Comparison of ENCODE assay signal across 21 cellular contexts in the genomic region with DNA sequence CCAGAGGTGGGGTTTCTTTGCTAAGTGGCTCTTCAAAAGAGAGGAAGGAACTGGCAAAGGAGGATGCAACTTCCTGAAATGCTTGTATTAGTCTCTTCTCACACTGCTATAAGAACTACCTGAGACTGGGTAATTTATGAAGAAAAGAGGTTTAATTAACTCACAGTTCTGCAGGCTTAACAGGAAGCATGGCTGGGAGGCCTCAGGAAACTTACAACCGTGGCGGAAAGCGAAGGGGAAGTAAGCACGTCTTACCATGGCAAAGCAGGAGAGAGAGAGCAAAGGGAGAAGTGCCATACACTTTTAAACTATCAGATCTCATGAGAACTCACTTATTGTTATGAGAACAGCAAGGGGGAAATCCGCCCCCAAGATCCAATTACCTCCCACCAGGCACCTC.
DNase-seq lines count a peak whose midpoint lies in the region; ATAC-seq lines count a peak whose summit lies in the region.
"Had no signal": no experiment of that assay in that cellular context is flagged by ENCODE, and none has a peak within 500 bp of the region (broad histone marks: within the 10 kb centered on the region; RNA-seq: fewer than 3 reads in every experiment).

No MANE protein-coding gene starts in this region.

- no peak overlapping the region for H3K4me2 ChIP-seq in mesendoderm (ENCODE audit: low read length)

- no peak overlapping the region for H2BK5ac ChIP-seq in mesendoderm (ENCODE audit: low read length)

- H3K79me1 ChIP-seq in mesendoderm (ENCODE audit: low read length) = no peaks in the 10 kb centered on the region

- no peak overlapping the region for H4K8ac ChIP-seq in mesendoderm (ENCODE audit: low read depth, low read length)

- no peak overlapping the region for H3K27ac Mint-ChIP-seq in stimulated activated effector memory CD8-positive, alpha-beta T cell treated with anti-CD3 and anti-CD28 coated beads, Interleukin-12 subunit alpha, Interleukin-12 subunit beta, amount 100 ng/mL, for 72 hours
- H3K27ac Mint-ChIP-seq: CD8-positive, alpha-beta T cell; HFFc6 had no signal

- WGBS in mesendoderm (ENCODE audit: extremely low coverage, insufficient coverage, low lambda C conversion rate) = no CpG with 5 or more reads among the region's 5 CpGs

- H3K9ac ChIP-seq in mesendoderm (ENCODE audit: low read length) = no peak overlapping the region

- H3K36me3 ChIP-seq in mesendoderm (ENCODE audit: control insufficient read depth, insufficient read depth, low read length) = no peaks in the 10 kb centered on the region
- H3K36me3 ChIP-seq: SJSA1 had no signal

- no peaks in the 10 kb centered on the region for H3K4me1 Mint-ChIP-seq in stimulated activated effector memory CD8-positive, alpha-beta T cell treated with anti-CD3 and anti-CD28 coated beads, Interleukin-12 subunit alpha, Interleukin-12 subunit beta, amount 100 ng/mL, for 72 hours

- H3K4ac ChIP-seq in mesendoderm (ENCODE audit: low read depth, low read length) = no peak overlapping the region

- H2BK120ac ChIP-seq in mesendoderm (ENCODE audit: low read depth, low read length) = no peak overlapping the region

- no peak for ATAC-seq in stimulated activated effector memory CD8-positive, alpha-beta T cell treated with anti-CD3 and anti-CD28 coated beads, Interleukin-12 subunit alpha, Interleukin-12 subunit beta, amount 100 ng/mL, for 72 hours
- ATAC-seq: CD8-positive, alpha-beta T cell; Panc1 had no signal

- H2AK5ac ChIP-seq in mesendoderm (ENCODE audit: low read length) = no peak overlapping the region

- DNase-seq in NOMO-1 treated with DMSO at 0.1 percent for 48 hours (lab: John Stamatoyannopoulos, UW; ENCODE audit: unreplicated experiment) (peak; percentile 38), NOMO-1 treated with dmso at 0.1 percent for 144 hours (lab: John Stamatoyannopoulos, UW; ENCODE audit: unreplicated experiment) (no peak), SKM-1 treated with dmso at 0.1 percent for 144 hours (lab: John Stamatoyannopoulos, UW; ENCODE audit: unreplicated experiment) (peak; percentile 63), mesendoderm (peak; percentile 8), HT-29 (ENCODE audit: low spot score) (no peak)
- peak; percentile 4 for DNase-seq in Jurkat, Clone E6-1 (ENCODE audit: low read depth, low spot score)
- no peak for DNase-seq in stimulated activated CD4-positive, alpha-beta T cell treated with anti-CD3 and anti-CD28 coated beads, Interleukin-15, amount 100 ng/mL, for 24 hours
- no peak for DNase-seq in stimulated activated effector memory CD8-positive, alpha-beta T cell treated with anti-CD3 and anti-CD28 coated beads, Interleukin-12 subunit alpha, Interleukin-12 subunit beta, amount 100 ng/mL, for 72 hours (ENCODE audit: low spot score in 2 of 2)
- DNase-seq: 8988T; Calu3; CD8-positive, alpha-beta T cell; H7; HFFc6; Karpas-422; NCI-H1417; NCI-H187; NCI-H2107; NCI-H510A; NCI-H82 had no signal

- no peak overlapping the region for H3K27ac ChIP-seq in mesendoderm (ENCODE audit: low read depth, low read length)
- H3K27ac ChIP-seq: SJSA1 had no signal

- H3K18ac ChIP-seq in mesendoderm (ENCODE audit: low read length) = no peak overlapping the region

- H3K79me2 ChIP-seq in mesendoderm (ENCODE audit: control insufficient read depth, insufficient read depth, low read length) = no peaks in the 10 kb centered on the region

- H3K23ac ChIP-seq in mesendoderm (ENCODE audit: low read length) = no peak overlapping the region

- H3K4me3 Mint-ChIP-seq in stimulated activated effector memory CD8-positive, alpha-beta T cell treated with anti-CD3 and anti-CD28 coated beads, Interleukin-12 subunit alpha, Interleukin-12 subunit beta, amount 100 ng/mL, for 72 hours = no peak overlapping the region
- H3K4me3 Mint-ChIP-seq: CD8-positive, alpha-beta T cell; HFFc6 had no signal

- no peak overlapping the region for H3K56ac ChIP-seq in mesendoderm (ENCODE audit: low read length)

- no peaks in the 10 kb centered on the region for H3K4me1 ChIP-seq in mesendoderm (ENCODE audit: control insufficient read depth, low read depth, low read length)
- H3K4me1 ChIP-seq: SJSA1 had no signal

- peaks cover 3% of the 10 kb centered on the region for H3K9me3 Mint-ChIP-seq in stimulated activated effector memory CD8-positive, alpha-beta T cell treated with anti-CD3 and anti-CD28 coated beads, Interleukin-12 subunit alpha, Interleukin-12 subunit beta, amount 100 ng/mL, for 72 hours
- H3K9me3 Mint-ChIP-seq: HFFc6 had no signal

- H4K5ac ChIP-seq in mesendoderm (ENCODE audit: low read length) = no peak overlapping the region

- no peaks in the 10 kb centered on the region for H3K27me3 ChIP-seq in mesendoderm (ENCODE audit: insufficient read depth, low read length, poor library complexity)
- H3K27me3 ChIP-seq: SJSA1 had no signal

- H3K36me3 Mint-ChIP-seq in stimulated activated effector memory CD8-positive, alpha-beta T cell treated with anti-CD3 and anti-CD28 coated beads, Interleukin-12 subunit alpha, Interleukin-12 subunit beta, amount 100 ng/mL, for 72 hours = no peaks in the 10 kb centered on the region
- H3K36me3 Mint-ChIP-seq: CD8-positive, alpha-beta T cell had no signal

- no peak overlapping the region for H3K4me3 ChIP-seq in Jurkat, Clone E6-1 (ENCODE audit: low read length)
- no peak overlapping the region for H3K4me3 ChIP-seq in mesendoderm (ENCODE audit: low read length)
- H3K4me3 ChIP-seq: SJSA1 had no signal

- no peak overlapping the region for H2BK15ac ChIP-seq in mesendoderm (replicated peaks; ENCODE audit: low read depth)

Comparison
In these comparisons a context has a peak if more than half of its experiments do, and no peak if none do; other contexts are left out.
1. DNase-seq: peak in NOMO-1 treated with DMSO at 0.1 percent for 48 hours (single experiment), Jurkat, Clone E6-1 (single experiment), SKM-1 treated with dmso at 0.1 percent for 144 hours (single experiment) and mesendoderm (single experiment); none in NOMO-1 treated with dmso at 0.1 percent for 144 hours (single experiment), stimulated activated CD4-positive, alpha-beta T cell treated with anti-CD3 and anti-CD28 coated beads, Interleukin-15, amount 100 ng/mL, for 24 hours (single experiment), stimulated activated effector memory CD8-positive, alpha-beta T cell treated with anti-CD3 and anti-CD28 coated beads, Interleukin-12 subunit alpha, Interleukin-12 subunit beta, amount 100 ng/mL, for 72 hours (0 of 2) and HT-29 (single experiment).